Comparison of ENCODE assay signal across 30 cellular contexts in the genomic region with DNA sequence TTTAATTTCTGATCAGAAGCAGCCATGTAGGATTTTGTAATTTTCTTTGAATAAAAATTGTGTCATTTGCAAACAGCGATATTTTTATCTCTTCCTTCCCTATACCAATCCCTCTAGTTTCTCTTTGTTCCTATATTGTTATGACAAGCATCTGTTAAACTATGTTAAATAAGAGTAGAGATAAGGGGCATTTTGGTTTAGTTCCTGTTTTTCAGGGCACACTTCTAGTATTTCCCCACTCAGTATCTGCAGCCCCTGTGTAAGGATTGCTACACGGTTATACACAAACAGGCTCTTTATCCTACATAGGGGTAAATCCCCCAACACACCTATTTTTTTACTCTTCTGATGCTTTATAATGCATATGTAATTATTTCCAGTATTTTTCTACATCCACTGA. TPM values are rescaled to one million over a fixed set of nuclear protein-coding genes. Genes with fewer than 3 reads are reported as not detected.
DNase-seq lines count a peak whose midpoint lies in the region; ATAC-seq, FAIRE-seq and TF ChIP-seq lines count a peak whose summit lies in the region.
"Had no signal": no experiment of that assay in that cellular context is flagged by ENCODE, and none has a peak within 500 bp of the region (broad histone marks: within the 10 kb centered on the region; RNA-seq: fewer than 3 reads in every experiment).

No MANE protein-coding gene starts in this region.

- H4K20me1 ChIP-seq in OCI-LY3 (ENCODE audit: insufficient read depth, low read length) (peaks cover 44% of the 10 kb centered on the region; the same call in 1 of the 2 replicates), GM12878 (ENCODE audit: control insufficient read depth, insufficient read depth) (no peaks in the 10 kb centered on the region)

- 0 out of 2 replicates have a peak overlapping the region, but pooled peaks have one; percentile 0 for H3K9ac ChIP-seq in OCI-LY3 (ENCODE audit: low read length)
- H3K9ac ChIP-seq in GM12878 (ENCODE audit: control insufficient read depth, insufficient read depth, low read length): no peak overlapping the region

- H3K4me3 ChIP-seq in OCI-LY3 (ENCODE audit: low read length): peak overlapping the region; percentile 37
- H3K4me3 ChIP-seq in GM12878: no peak overlapping the region
- no peak overlapping the region for H3K4me3 ChIP-seq in right cardiac atrium (ENCODE audit: low read length)
- H3K4me3 ChIP-seq: adrenal gland, heart left ventricle, psoas muscle, stomach had no signal

- H3K9me3 ChIP-seq in OCI-LY3 (ENCODE audit: insufficient read depth, low read length): no peaks in the 10 kb centered on the region
- no peaks in the 10 kb centered on the region for H3K9me3 ChIP-seq in GM12878 (replicated peaks; ENCODE audit: control insufficient read depth, insufficient read depth, low read length)
- H3K9me3 ChIP-seq in right cardiac atrium (ENCODE audit: control insufficient read depth, low read length): no peaks in the 10 kb centered on the region
- H3K9me3 ChIP-seq: adrenal gland, heart left ventricle, psoas muscle, stomach had no signal

- H3K36me3 Mint-ChIP-seq in activated T-cell treated with anti-CD3 and anti-CD28 coated beads, Interleukin-2, amount 50 U/mL, for 72 hours (ENCODE audit: insufficient read depth in 2 of 2): peaks cover 0 to 1% of the 10 kb centered on the region in 2 donors
- H3K36me3 Mint-ChIP-seq in activated T-cell treated with anti-CD3 and anti-CD28 coated beads, Interleukin-2, amount 50 U/mL, for 4 hours (ENCODE audit: insufficient read depth): peaks cover 4% of the 10 kb centered on the region
- H3K36me3 Mint-ChIP-seq: activated CD4-positive, alpha-beta memory T cell treated with anti-CD3 and anti-CD28 coated beads for 36 hours had no signal

- H3K27me3 ChIP-seq in OCI-LY3 (ENCODE audit: low read depth, low read length): no peaks in the 10 kb centered on the region
- H3K27me3 ChIP-seq in GM12878 (replicated peaks in 1 of 2; ENCODE audit: control insufficient read depth in 2 of 2, insufficient read depth in 2 of 2, low read length in 1 of 2): no peaks in the 10 kb centered on the region
- no peaks in the 10 kb centered on the region for H3K27me3 ChIP-seq in right cardiac atrium (ENCODE audit: control insufficient read depth, insufficient read depth)
- H3K27me3 ChIP-seq: adrenal gland, heart left ventricle, stomach had no signal

- TF ChIP-seq EP300 in GM12878 (IDR thresholded peaks at IDR 0.05; ENCODE audit: borderline replicate concordance in 1 of 2, control insufficient read depth in 1 of 2, low read depth in 2 of 2, low read length in 2 of 2): no peak

- H3K27ac ChIP-seq in OCI-LY3 (ENCODE audit: low read length) (no peak overlapping the region), GM12878 (ENCODE audit: control insufficient read depth, insufficient read depth) (no peak overlapping the region), caudate nucleus (ENCODE audit: low read depth, low read length) (no peak overlapping the region), right cardiac atrium (ENCODE audit: low read length) (no peak overlapping the region)
- H3K27ac ChIP-seq: adrenal gland, psoas muscle, stomach, WERI-Rb-1 had no signal

- RAD21 ChIA-PET in GM12878 (lab: Charles Lee; ENCODE audit: unreplicated experiment): no interaction called here

- SMC1A ChIA-PET in GM12878 (lab: Charles Lee; ENCODE audit: uncharacterized antibody, unreplicated experiment): no interaction called here

- peak overlapping the region; percentile 62 for H3K4me2 ChIP-seq in OCI-LY3 (ENCODE audit: low read length)
- no peak overlapping the region for H3K4me2 ChIP-seq in GM12878 (ENCODE audit: control insufficient read depth, insufficient read depth)

- in situ Hi-C loops in GM12878 (cut with MboI): no loop called here

- BruUV-seq in GM12878 (replicated peaks; lab: Mats Ljungman, UMichigan): no TSS peak

- H2AFZ ChIP-seq in OCI-LY3 (ENCODE audit: low read depth, low read length): no peak overlapping the region
- no peak overlapping the region for H2AFZ ChIP-seq in GM12878 (ENCODE audit: control insufficient read depth, low read depth, low read length)

- intact Hi-C loops in GM12878 (cut with micrococcal nuclease; ENCODE audit: unreplicated experiment): no loop called here
- intact Hi-C loops in right cardiac atrium (cut with DNase I): no loop called here

- TF ChIP-seq CTCF in OCI-LY3 (IDR thresholded peaks at IDR 0.05; ENCODE audit: low read depth, low read length) (no peak), GM12878 (IDR thresholded peaks at IDR 0.05 in 2 of 3, conservative IDR thresholded peaks at IDR 0.05 in 1 of 3; ENCODE audit: control insufficient read depth in 2 of 3, extremely low read depth in 1 of 3, insufficient read depth in 1 of 3, low read depth in 3 of 3, low read length in 3 of 3) (no peak)

- CTCF ChIA-PET in GM12878 (lab: Yijun Ruan, JAX): no interaction called here

- FAIRE-seq in GM12878 (lab: Jason Lieb, UNC): no peak
- FAIRE-seq: endothelial cell of umbilical vein, GM12892, GM19239, small intestine had no signal

- H3K4me3 Mint-ChIP-seq in activated T-cell treated with anti-CD3 and anti-CD28 coated beads, Interleukin-2, amount 50 U/mL, for 72 hours: peak overlapping the region in 1 of 2 donors; percentile 8
- H3K4me3 Mint-ChIP-seq in activated T-cell treated with anti-CD3 and anti-CD28 coated beads, Interleukin-2, amount 50 U/mL, for 4 hours: no peak overlapping the region
- H3K4me3 Mint-ChIP-seq: activated CD4-positive, alpha-beta memory T cell treated with anti-CD3 and anti-CD28 coated beads for 36 hours; type B pancreatic cell had no signal

- H3K9me3 Mint-ChIP-seq in activated T-cell treated with anti-CD3 and anti-CD28 coated beads, Interleukin-2, amount 50 U/mL, for 72 hours: peaks cover 0 to 2% of the 10 kb centered on the region in 2 donors
- no peaks in the 10 kb centered on the region for H3K9me3 Mint-ChIP-seq in activated T-cell treated with anti-CD3 and anti-CD28 coated beads, Interleukin-2, amount 50 U/mL, for 4 hours
- H3K9me3 Mint-ChIP-seq: activated CD4-positive, alpha-beta memory T cell treated with anti-CD3 and anti-CD28 coated beads for 36 hours; type B pancreatic cell had no signal

- H3K27me3 Mint-ChIP-seq in activated T-cell treated with anti-CD3 and anti-CD28 coated beads, Interleukin-2, amount 50 U/mL, for 72 hours (ENCODE audit: low read depth): no peaks in the 10 kb centered on the region
- no peaks in the 10 kb centered on the region for H3K27me3 Mint-ChIP-seq in activated T-cell treated with anti-CD3 and anti-CD28 coated beads, Interleukin-2, amount 50 U/mL, for 4 hours (ENCODE audit: low read depth)
- H3K27me3 Mint-ChIP-seq: activated CD4-positive, alpha-beta memory T cell treated with anti-CD3 and anti-CD28 coated beads for 36 hours; type B pancreatic cell had no signal

- DNase-seq in activated T-cell treated with anti-CD3 and anti-CD28 coated beads, Interleukin-2, amount 50 U/mL, for 72 hours: no peak
- no peak for DNase-seq in activated T-cell treated with anti-CD3 and anti-CD28 coated beads, Interleukin-2, amount 50 U/mL, for 4 hours
- DNase-seq in GM12878 (ENCODE audit: low read depth, low spot score) (no peak), caudate nucleus (lab: John Stamatoyannopoulos, UW) (no peak), right cardiac atrium (no peak), NCI-H774 (lab: John Stamatoyannopoulos, UW) (no peak)
- no peak for DNase-seq in stimulated activated CD4-positive, alpha-beta T cell treated with anti-CD3 and anti-CD28 coated beads, Interleukin-15, amount 100 ng/mL, for 24 hours
- DNase-seq: 8988T; activated CD4-positive, alpha-beta memory T cell treated with anti-CD3 and anti-CD28 coated beads for 36 hours; activated gamma-delta T cell treated with Interleukin-2 at 50 U/mL for 16 hours; DMS153; GOT3; heart left ventricle; NCI-H1105; NCI-H2081 treated with DMSO at 0.1 percent for 48 hours; NCI-H446; psoas muscle; small intestine; stimulated activated CD4-positive, alpha-beta T cell treated with anti-CD3 and anti-CD28 coated beads, Interleukin-4, amount 100 ng/mL, for 24 hours; stomach; T-helper 1 cell; WERI-Rb-1 had no signal

- 50% methylated on average over 2 of the region's 2 CpGs for WGBS in GM12878 (ENCODE audit: insufficient coverage, insufficient replicate concordance, low lambda C conversion rate, missing lambda C conversion rate)
- 74% methylated on average over 2 of the region's 2 CpGs for WGBS in right cardiac atrium

- H3K4me1 ChIP-seq in OCI-LY3 (ENCODE audit: low read length) (peaks cover 40% of the 10 kb centered on the region), GM12878 (ENCODE audit: control insufficient read depth, insufficient read depth, low read length) (peaks cover 15% of the 10 kb centered on the region), right cardiac atrium (ENCODE audit: control insufficient read depth, insufficient read depth, low read length) (peaks cover 4% of the 10 kb centered on the region)
- H3K4me1 ChIP-seq: psoas muscle had no signal

- peak overlapping the region; percentile 64 for H3K27ac Mint-ChIP-seq in activated T-cell treated with anti-CD3 and anti-CD28 coated beads, Interleukin-2, amount 50 U/mL, for 72 hours
- H3K27ac Mint-ChIP-seq: activated CD4-positive, alpha-beta memory T cell treated with anti-CD3 and anti-CD28 coated beads for 36 hours; type B pancreatic cell had no signal

- ATAC-seq in activated T-cell treated with anti-CD3 and anti-CD28 coated beads, Interleukin-2, amount 50 U/mL, for 72 hours (replicated peaks in 1 of 2): no peak
- no peak for ATAC-seq in activated T-cell treated with anti-CD3 and anti-CD28 coated beads, Interleukin-2, amount 50 U/mL, for 4 hours
- ATAC-seq in GM12878: peak; percentile 66
- no peak for ATAC-seq in right cardiac atrium
- ATAC-seq: heart left ventricle, left lobe of liver, psoas muscle, Right ventricle myocardium inferior had no signal

- no peak for TF ChIP-seq RAD21 in GM12878 (IDR thresholded peaks at IDR 0.05; ENCODE audit: insufficient read depth, low read depth, low read length)

- H3K79me2 ChIP-seq in OCI-LY3 (ENCODE audit: low read length) (peaks cover 42% of the 10 kb centered on the region), GM12878 (ENCODE audit: control insufficient read depth, insufficient read depth, low read length) (peaks cover 2% of the 10 kb centered on the region; the same call in 1 of the 2 replicates)

- POLR2A ChIA-PET in GM12878 (lab: Charles Lee): no interaction called here

- H3K4me1 Mint-ChIP-seq in activated T-cell treated with anti-CD3 and anti-CD28 coated beads, Interleukin-2, amount 50 U/mL, for 72 hours (ENCODE audit: low read depth): peaks cover 42% of the 10 kb centered on the region
- peaks cover 61% of the 10 kb centered on the region for H3K4me1 Mint-ChIP-seq in activated T-cell treated with anti-CD3 and anti-CD28 coated beads, Interleukin-2, amount 50 U/mL, for 4 hours (ENCODE audit: low read depth)

- no peak for TF ChIP-seq POLR2A in GM12878 (IDR thresholded peaks at IDR 0.05; ENCODE audit: low read depth, low read length)

- peaks cover 7% of the 10 kb centered on the region for H3K36me3 ChIP-seq in OCI-LY3 (replicated peaks; ENCODE audit: low read depth, low read length)
- H3K36me3 ChIP-seq in GM12878 (ENCODE audit: control insufficient read depth in 2 of 2, insufficient read depth in 2 of 2, low read length in 1 of 2): no peaks in the 10 kb centered on the region
- H3K36me3 ChIP-seq: adrenal gland, heart left ventricle, stomach, WERI-Rb-1 had no signal

RNA-seq across cellular contexts. Expression of a gene that starts 42.1 kb away (rescaled TPM):
- total RNA-seq in activated T-cell treated with anti-CD3 and anti-CD28 coated beads, Interleukin-2, amount 50 U/mL, for 72 hours: 10 to 100 TPM; 37.2 to 43.0 TPM
- total RNA-seq in activated T-cell treated with anti-CD3 and anti-CD28 coated beads, Interleukin-2, amount 50 U/mL, for 4 hours: 1 to 10 TPM; 8.9 to 9.4 (median 9.0) TPM
- total RNA-seq in GM12878 (2013; cell fraction: nucleolus; rRNA removed): 18.5 and 22.0 TPM in 2 replicates
- total RNA-seq in GM12878 (2014; rRNA removed): 10.1 and 10.7 TPM in 2 replicates
- 7.5 and 7.9 TPM in 2 replicates for total RNA-seq in GM12878 (2014; rRNA removed; fragmentation: Illumina TruSeq; extraction: Trizol)
- 19.4 and 19.5 TPM in 2 replicates for total RNA-seq in GM12878 (2021)
- polyA plus RNA-seq in GM12878 (2011; ENCODE audit: low read depth): 3.9 TPM
- 1.9 and 2.3 TPM in 2 replicates for polyA plus RNA-seq in GM12878 (2011; rRNA removed)
- polyA plus RNA-seq in GM12878 (2011; cell fraction: cytosol; rRNA removed): 1.9 and 2.1 TPM in 2 replicates
- 5.0 and 6.6 TPM in 2 replicates for polyA plus RNA-seq in GM12878 (2011; cell fraction: nucleus; rRNA removed)
- polyA plus RNA-seq in GM12878 (2012): 6.3 and 7.2 TPM in 2 replicates
- polyA plus RNA-seq in GM12878 (2014; fragmentation: Illumina TruSeq; extraction: Trizol): 12.7 and 13.6 TPM in 2 replicates
- 1 to 10 TPM; 2.2 to 2.6 TPM for polyA plus RNA-seq in GM12878 (2014; fragmentation: Nextera tagmentation; extraction: Ambion mirVana)
- polyA plus RNA-seq in GM12878 (2014; rRNA removed): 11.7 and 15.0 TPM in 2 replicates
- 1 to 10 TPM; 5.5 to 6.6 TPM for polyA plus RNA-seq in GM12878 (2016; fragmentation: Nextera tagmentation; extraction: Ambion mirVana)
- polyA minus RNA-seq in GM12878 (2011; rRNA and poly(A)+ RNA removed): 2.2 and 3.4 TPM in 2 replicates
- polyA minus RNA-seq in GM12878 (2011; cell fraction: cytosol; rRNA and poly(A)+ RNA removed): 1.7 and 2.7 TPM in 2 replicates
- polyA minus RNA-seq in GM12878 (2011; cell fraction: nucleus; rRNA and poly(A)+ RNA removed): 1.3 and 2.6 TPM in 2 replicates
- total RNA-seq in right cardiac atrium: 1 to 10 TPM; 2.1 to 3.1 (median 2.5) TPM
- 1.2 TPM for polyA plus RNA-seq in right cardiac atrium
